ENCODE assay signal across 29 cellular contexts in the genomic region with DNA sequence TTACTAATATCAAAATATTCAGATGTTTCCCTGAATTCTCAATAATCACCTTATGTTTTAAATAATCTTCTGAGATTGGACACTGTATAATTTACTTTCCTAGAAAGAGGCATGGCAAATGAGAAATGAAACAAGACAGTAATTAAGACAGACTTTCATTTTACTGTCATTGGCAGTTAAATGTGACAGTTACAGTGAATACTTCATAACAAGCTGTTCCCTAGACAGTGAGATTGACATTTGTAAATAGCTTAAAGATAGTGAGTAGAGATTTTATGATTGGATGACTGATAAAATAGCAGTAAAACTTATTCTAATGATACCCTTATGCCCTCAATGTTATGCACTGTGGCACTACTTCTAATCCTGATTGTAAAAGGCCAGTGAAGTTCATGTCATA.
"Had no signal": no experiment of that assay in that cellular context is flagged by ENCODE, and none has a peak within 500 bp of the region (broad histone marks: within the 10 kb centered on the region; RNA-seq: fewer than 3 reads in every experiment).

No MANE protein-coding gene starts in this region.

- H3K9me3 Mint-ChIP-seq: stimulated activated memory B cell treated with anti-CD40 and anti-IgM and Interleukin-4, amounts not matched to agents 10 μg/mL and 1 μg/mL and 100 μg/mL, for 72 hours; stimulated activated naive B cell treated with anti-CD40 and anti-IgM and Interleukin-4, amounts not matched to agents 10 μg/mL and 1 μg/mL and 100 μg/mL, for 72 hours; stimulated activated naive CD8-positive, alpha-beta T cell treated with anti-CD3 and anti-CD28 coated beads, Interleukin-15, Interleukin-2, amounts not matched to agents 100 ng/mL and 50 ng/mL, for 24 hours had no signal

- H3K4me3 Mint-ChIP-seq: stimulated activated effector memory CD8-positive, alpha-beta T cell treated with anti-CD3 and anti-CD28 coated beads, Interleukin-12 subunit alpha, Interleukin-12 subunit beta, amount 100 ng/mL, for 72 hours; stimulated activated memory B cell treated with anti-CD40 and anti-IgM and Interleukin-4, amounts not matched to agents 10 μg/mL and 1 μg/mL and 100 μg/mL, for 72 hours; stimulated activated naive B cell treated with anti-CD40 and anti-IgM and Interleukin-4, amounts not matched to agents 10 μg/mL and 1 μg/mL and 100 μg/mL, for 72 hours; stimulated activated naive CD8-positive, alpha-beta T cell treated with anti-CD3 and anti-CD28 coated beads, Interleukin-15, amount 100 ng/mL, for 72 hours; stimulated activated naive CD8-positive, alpha-beta T cell treated with anti-CD3 and anti-CD28 coated beads, Interleukin-15, Interleukin-2, amounts not matched to agents 100 ng/mL and 50 ng/mL, for 24 hours; type B pancreatic cell had no signal

- H3K36me3 Mint-ChIP-seq: stimulated activated effector memory CD8-positive, alpha-beta T cell treated with anti-CD3 and anti-CD28 coated beads, Interleukin-12 subunit alpha, Interleukin-12 subunit beta, amount 100 ng/mL, for 72 hours; stimulated activated memory B cell treated with anti-CD40 and anti-IgM and Interleukin-4, amounts not matched to agents 10 μg/mL and 1 μg/mL and 100 μg/mL, for 72 hours; stimulated activated naive B cell treated with anti-CD40 and anti-IgM and Interleukin-4, amounts not matched to agents 10 μg/mL and 1 μg/mL and 100 μg/mL, for 72 hours; type B pancreatic cell had no signal

- FAIRE-seq: urothelium cell line had no signal

- H3K27ac ChIP-seq: stomach, suprapubic skin, testis, thoracic aorta, thyroid gland, tibial artery, tibial nerve, transverse colon, upper lobe of left lung, upper lobe of right lung, uterus, vagina had no signal

- DNase-seq: stimulated activated CD4-positive, alpha-beta T cell treated with anti-CD3 and anti-CD28 coated beads, Interleukin-2, amount 100 ng/mL, for 48 hours; stimulated activated CD4-positive, alpha-beta T cell treated with anti-CD3 and anti-CD28 coated beads, Interleukin-4, amount 100 ng/mL, for 1 hour; stimulated activated CD4-positive, alpha-beta T cell treated with anti-CD3 and anti-CD28 coated beads, Interleukin-4, amount 100 ng/mL, for 24 hours; stimulated activated CD4-positive, alpha-beta T cell treated with anti-CD3 and anti-CD28 coated beads, Interleukin-4, amount 100 ng/mL, for 4 hours; stimulated activated CD8-positive, alpha-beta memory T cell treated with anti-CD3 and anti-CD28 coated beads, Interleukin-4, amount 100 ng/mL, for 48 hours; stimulated activated naive B cell treated with anti-CD40 and anti-IgM and Interleukin-4, amounts not matched to agents 10 μg/mL and 1 μg/mL and 100 μg/mL, for 72 hours; stimulated activated naive CD4-positive, alpha-beta T cell; stimulated activated naive CD4-positive, alpha-beta T cell treated with Interleukin-2 at 50 U/mL for 16 hours; stimulated activated naive CD8-positive, alpha-beta T cell treated with anti-CD3 and anti-CD28 coated beads, Interleukin-15, amount 100 ng/mL, for 72 hours; stimulated activated naive CD8-positive, alpha-beta T cell treated with anti-CD3 and anti-CD28 coated beads, Interleukin-15, Interleukin-2, amounts not matched to agents 100 U/mL and 50 U/mL, for 24 hours; stomach; substantia nigra; testis; thyroid gland; tibial artery; transverse colon; trophoblast cell; upper lobe of left lung; upper lobe of right lung; uterus had no signal

- H3K4me1 ChIP-seq: stomach, suprapubic skin, testis, thyroid gland, tibial artery, tibial nerve, transverse colon, upper lobe of left lung, upper lobe of right lung, uterus, vagina had no signal

- ATAC-seq: stimulated activated effector memory CD8-positive, alpha-beta T cell treated with anti-CD3 and anti-CD28 coated beads, Interleukin-12 subunit alpha, Interleukin-12 subunit beta, amount 100 ng/mL, for 72 hours; stimulated activated memory B cell treated with anti-CD40 and anti-IgM and Interleukin-4, amounts not matched to agents 10 μg/mL and 1 μg/mL and 100 μg/mL, for 72 hours; stimulated activated naive B cell treated with anti-CD40 and anti-IgM and Interleukin-4, amounts not matched to agents 10 μg/mL and 1 μg/mL and 100 μg/mL, for 72 hours; stimulated activated naive CD8-positive, alpha-beta T cell treated with anti-CD3 and anti-CD28 coated beads, Interleukin-15, amount 100 ng/mL, for 72 hours; stimulated activated naive CD8-positive, alpha-beta T cell treated with anti-CD3 and anti-CD28 coated beads, Interleukin-15, Interleukin-2, amounts not matched to agents 100 U/mL and 50 U/mL, for 24 hours; upper lobe of right lung had no signal

- H3K4me1 Mint-ChIP-seq: stimulated activated effector memory CD8-positive, alpha-beta T cell treated with anti-CD3 and anti-CD28 coated beads, Interleukin-12 subunit alpha, Interleukin-12 subunit beta, amount 100 ng/mL, for 72 hours; stimulated activated memory B cell treated with anti-CD40 and anti-IgM and Interleukin-4, amounts not matched to agents 10 μg/mL and 1 μg/mL and 100 μg/mL, for 72 hours; stimulated activated naive B cell treated with anti-CD40 and anti-IgM and Interleukin-4, amounts not matched to agents 10 μg/mL and 1 μg/mL and 100 μg/mL, for 72 hours; stimulated activated naive CD8-positive, alpha-beta T cell treated with anti-CD3 and anti-CD28 coated beads, Interleukin-15, amount 100 ng/mL, for 72 hours had no signal

- H3K36me3 ChIP-seq: stomach, suprapubic skin, thoracic aorta, thyroid gland, tibial artery, tibial nerve, transverse colon, upper lobe of left lung, upper lobe of right lung, uterus, vagina had no signal

- H3K27ac Mint-ChIP-seq: stimulated activated effector memory CD8-positive, alpha-beta T cell treated with anti-CD3 and anti-CD28 coated beads, Interleukin-12 subunit alpha, Interleukin-12 subunit beta, amount 100 ng/mL, for 72 hours; stimulated activated memory B cell treated with anti-CD40 and anti-IgM and Interleukin-4, amounts not matched to agents 10 μg/mL and 1 μg/mL and 100 μg/mL, for 72 hours; stimulated activated naive B cell treated with anti-CD40 and anti-IgM and Interleukin-4, amounts not matched to agents 10 μg/mL and 1 μg/mL and 100 μg/mL, for 72 hours; stimulated activated naive CD8-positive, alpha-beta T cell treated with anti-CD3 and anti-CD28 coated beads, Interleukin-15, amount 100 ng/mL, for 72 hours; stimulated activated naive CD8-positive, alpha-beta T cell treated with anti-CD3 and anti-CD28 coated beads, Interleukin-15, Interleukin-2, amounts not matched to agents 100 ng/mL and 50 ng/mL, for 24 hours; type B pancreatic cell had no signal

- H3K27me3 Mint-ChIP-seq: stimulated activated memory B cell treated with anti-CD40 and anti-IgM and Interleukin-4, amounts not matched to agents 10 μg/mL and 1 μg/mL and 100 μg/mL, for 72 hours; stimulated activated naive B cell treated with anti-CD40 and anti-IgM and Interleukin-4, amounts not matched to agents 10 μg/mL and 1 μg/mL and 100 μg/mL, for 72 hours; stimulated activated naive CD8-positive, alpha-beta T cell treated with anti-CD3 and anti-CD28 coated beads, Interleukin-15, amount 100 ng/mL, for 72 hours; stimulated activated naive CD8-positive, alpha-beta T cell treated with anti-CD3 and anti-CD28 coated beads, Interleukin-15, Interleukin-2, amounts not matched to agents 100 ng/mL and 50 ng/mL, for 24 hours; type B pancreatic cell had no signal

- H3K9me3 ChIP-seq: stomach, suprapubic skin, testis, thoracic aorta, thyroid gland, tibial artery, tibial nerve, transverse colon, upper lobe of left lung, upper lobe of right lung, uterus, vagina had no signal

- H3K27me3 ChIP-seq: stomach, suprapubic skin, testis, thyroid gland, tibial artery, tibial nerve, transverse colon, upper lobe of left lung, upper lobe of right lung, uterus, vagina had no signal

- H3K4me3 ChIP-seq: stomach, suprapubic skin, testis, thoracic aorta, thyroid gland, tibial artery, tibial nerve, transverse colon, upper lobe of left lung, upper lobe of right lung, uterus, vagina had no signal
